ENCODE assay signal across 1 cellular context in genomic region chr15:73331991-73332925, GRCh38.
TF ChIP-seq lines count a peak whose summit lies in the region.

No MANE protein-coding gene starts in this region.

TF ChIP-seq in HepG2, 621 proteins besides CTCF, POLR2A, EP300 and RAD21 (continued from another document):
- TF ChIP-seq STAT6 (CRISPR knock-in tag; IDR thresholded peaks at IDR 0.05; ENCODE audit: borderline replicate concordance), result no peak
- TF ChIP-seq ZNF430 (CRISPR knock-in tag; IDR thresholded peaks at IDR 0.05), result no peak
- no peak for TF ChIP-seq ZNF138 (CRISPR knock-in tag; IDR thresholded peaks at IDR 0.05; ENCODE audit: low read depth)
- no peak for TF ChIP-seq ZNF326 (CRISPR knock-in tag; IDR thresholded peaks at IDR 0.05; ENCODE audit: borderline replicate concordance)
- TF ChIP-seq ZBTB37 (CRISPR knock-in tag; IDR thresholded peaks at IDR 0.05), result no peak
- TF ChIP-seq CBX1 (IDR thresholded peaks at IDR 0.05; ENCODE audit: low read depth), result no peak
- TF ChIP-seq CENPT (CRISPR knock-in tag; IDR thresholded peaks at IDR 0.05; ENCODE audit: low read depth), result no peak
- no peak for TF ChIP-seq ASH2L (IDR thresholded peaks at IDR 0.05; ENCODE audit: insufficient read length, low read depth, low read length)
- TF ChIP-seq NFKBIZ (CRISPR knock-in tag; IDR thresholded peaks at IDR 0.05), result no peak
- TF ChIP-seq HMG20B (CRISPR knock-in tag; conservative IDR thresholded peaks at IDR 0.05), result no peak
- TF ChIP-seq KAT2B (IDR thresholded peaks at IDR 0.05; ENCODE audit: borderline replicate concordance, low read depth, low read length), result no peak
- TF ChIP-seq DDIT3 (CRISPR knock-in tag; IDR thresholded peaks at IDR 0.05), result no peak
